Comparison of ENCODE assay signal across 14 cellular contexts in genomic region chr12:98464155-98464554, GRCh38. TPM values are rescaled to one million over a fixed set of nuclear protein-coding genes. Genes with fewer than 3 reads are reported as not detected.
DNase-seq lines count a peak whose midpoint lies in the region; ATAC-seq and TF ChIP-seq lines count a peak whose summit lies in the region.
"Had no signal": no experiment of that assay in that cellular context is flagged by ENCODE, and none has a peak within 500 bp of the region (broad histone marks: within the 10 kb centered on the region; RNA-seq: fewer than 3 reads in every experiment).

No MANE protein-coding gene starts in this region.

- no peak overlapping the region for H2BK120ac ChIP-seq in H9 (ENCODE audit: low read depth, low read length, poor library complexity, severe bottlenecking)

- no peak for TF ChIP-seq CTCF in RWPE2 (IDR thresholded peaks at IDR 0.05; ENCODE audit: poor library complexity, severe bottlenecking)
- no peak for TF ChIP-seq CTCF in dorsolateral prefrontal cortex (IDR thresholded peaks at IDR 0.05 in 54 of 56, conservative IDR thresholded peaks at IDR 0.05 in 2 of 56; ENCODE audit: low read depth in 1 of 56, partially characterized antibody in 56 of 56)
- TF ChIP-seq CTCF in smooth muscle cell (IDR thresholded peaks at IDR 0.05; ENCODE audit: borderline replicate concordance, insufficient read depth, poor library complexity, severe bottlenecking) = no peak
- no peak for TF ChIP-seq CTCF in H9 (conservative IDR thresholded peaks at IDR 0.05)

- no peak overlapping the region for H4K5ac ChIP-seq in H9 (ENCODE audit: insufficient read length, low read depth, low read length)

- H3K27ac ChIP-seq in RWPE2 (ENCODE audit: poor library complexity, severe bottlenecking) = peak overlapping the region; percentile 31
- H3K27ac ChIP-seq in dorsolateral prefrontal cortex = peak overlapping the region in 38 of 59 donors; percentile 1 to 78 (median 51)
- peak overlapping the region; percentile 49 for H3K27ac ChIP-seq in smooth muscle cell (ENCODE audit: low read depth)
- no peak overlapping the region for H3K27ac ChIP-seq in H9 (ENCODE audit: insufficient read length, low read depth, low read length)
- H3K27ac ChIP-seq: 22Rv1 had no signal

- H3K4me2 ChIP-seq in smooth muscle cell = peak overlapping the region; percentile 62
- no peak overlapping the region for H3K4me2 ChIP-seq in H9 (ENCODE audit: insufficient read depth, insufficient read length, low read length)

- H3K9me3 ChIP-seq in RWPE2 (ENCODE audit: severe bottlenecking) (no peaks in the 10 kb centered on the region), smooth muscle cell (replicated peaks; ENCODE audit: low read depth) (no peaks in the 10 kb centered on the region), H9 (ENCODE audit: control insufficient read depth, low read depth, low read length) (no peaks in the 10 kb centered on the region)

- H3K27me3 ChIP-seq in RWPE2 (ENCODE audit: insufficient read depth, poor library complexity, severe bottlenecking) (no peaks in the 10 kb centered on the region), dorsolateral prefrontal cortex (no peaks in the 10 kb centered on the region), smooth muscle cell (ENCODE audit: low read depth) (no peaks in the 10 kb centered on the region), H9 (ENCODE audit: insufficient read depth, low read length) (no peaks in the 10 kb centered on the region)

- WGBS in smooth muscle cell (ENCODE audit: low lambda C conversion rate) = 25% methylated on average over 1 of the region's 1 CpG
- no CpG with 5 or more reads among the region's 1 CpG for WGBS in H9 (ENCODE audit: extremely low coverage, insufficient read length, low lambda C conversion rate)

- H2BK15ac ChIP-seq in H9 (ENCODE audit: low read depth, low read length) = no peak overlapping the region

- no peaks in the 10 kb centered on the region for H3K36me3 Mint-ChIP-seq in H9 (ENCODE audit: insufficient read depth in 1 of 3, low read depth in 3 of 3)
- H3K36me3 Mint-ChIP-seq: CD8-positive, alpha-beta memory T cell; T-cell had no signal

- H3K27ac Mint-ChIP-seq in H9 = no peak overlapping the region
- H3K27ac Mint-ChIP-seq: CD8-positive, alpha-beta memory T cell; T-cell had no signal

- no peak overlapping the region for H3K4me3 Mint-ChIP-seq in H9
- H3K4me3 Mint-ChIP-seq: CD8-positive, alpha-beta memory T cell; T-cell had no signal

- no peak overlapping the region for H3K9ac ChIP-seq in smooth muscle cell (ENCODE audit: low read depth)
- H3K9ac ChIP-seq in H9 (ENCODE audit: extremely low read depth, insufficient read length, low read length) = no peak overlapping the region

- DNase-seq in NK-92 treated with Interleukin-12 subunit alpha and Interleukin-12 subunit beta, amount 100 ng/mL, for 24 hours (lab: John Stamatoyannopoulos, UW) = peak; percentile 25
- no peak for DNase-seq in NK-92 (lab: John Stamatoyannopoulos, UW; ENCODE audit: unreplicated experiment)
- DNase-seq in RWPE2 (ENCODE audit: low spot score) = no peak
- DNase-seq in dorsolateral prefrontal cortex = peak in 2 of 10 donors; percentile 23 to 42
- no peak for DNase-seq in smooth muscle cell (lab: John Stamatoyannopoulos, UW; ENCODE audit: unreplicated experiment)
- DNase-seq in epidermal melanocyte (ENCODE audit: insufficient read length, low spot score) = no peak
- no peak for DNase-seq in SHP77 (lab: John Stamatoyannopoulos, UW)
- DNase-seq in H9 = no peak
- DNase-seq: activated CD4-positive, alpha-beta T cell treated with anti-CD3 and anti-CD28 coated beads for 48 hours; activated effector memory CD4-positive, alpha-beta T cell treated with Interleukin-2 at 50 U/mL for 16 hours; CD8-positive, alpha-beta memory T cell had no signal

- peak; percentile 86 for ATAC-seq in RWPE2 (ENCODE audit: low read depth)
- ATAC-seq: sciatic nerve, T-cell had no signal

- intact Hi-C loops in dorsolateral prefrontal cortex (cut with DNase I) = no loop called here

- no peak overlapping the region for H3K56ac ChIP-seq in H9 (ENCODE audit: insufficient read length, low read depth, low read length)

- no peaks in the 10 kb centered on the region for H3K79me2 ChIP-seq in smooth muscle cell (ENCODE audit: low read depth)
- no peaks in the 10 kb centered on the region for H3K79me2 ChIP-seq in H9 (ENCODE audit: insufficient read depth, low read length)

- no peak overlapping the region for H3K14ac ChIP-seq in H9 (ENCODE audit: insufficient read depth, low read length)

- H3K23ac ChIP-seq in H9 (ENCODE audit: insufficient read length, low read depth, low read length) = no peak overlapping the region

- no peak overlapping the region for H3K4me3 ChIP-seq in RWPE2 (ENCODE audit: severe bottlenecking)
- H3K4me3 ChIP-seq in dorsolateral prefrontal cortex = no peak overlapping the region
- H3K4me3 ChIP-seq in smooth muscle cell = no peak overlapping the region

- no peaks in the 10 kb centered on the region for H3K23me2 ChIP-seq in H9 (ENCODE audit: insufficient read length, low read depth, low read length, poor library complexity, severe bottlenecking)

- no peaks in the 10 kb centered on the region for H3K4me1 Mint-ChIP-seq in H9
- H3K4me1 Mint-ChIP-seq: T-cell had no signal

- H3K79me1 ChIP-seq in H9 (ENCODE audit: insufficient read depth, low read depth, low read length, poor library complexity, severe bottlenecking) = no peaks in the 10 kb centered on the region

- H4K91ac ChIP-seq in H9 (ENCODE audit: insufficient read length, low read depth, low read length) = no peak overlapping the region

- H3K9me3 Mint-ChIP-seq in H9 = no peaks in the 10 kb centered on the region
- H3K9me3 Mint-ChIP-seq: CD8-positive, alpha-beta memory T cell; T-cell had no signal

- H3K18ac ChIP-seq in H9 (ENCODE audit: insufficient read length, low read depth, low read length) = no peak overlapping the region

- H3T11ph ChIP-seq in H9 (ENCODE audit: low read length) = no peak overlapping the region

- H2AFZ ChIP-seq in smooth muscle cell (ENCODE audit: low read depth) (no peak overlapping the region), H9 (ENCODE audit: low read length) (no peak overlapping the region)

- H2BK20ac ChIP-seq in H9 (ENCODE audit: low read depth, low read length, poor library complexity, severe bottlenecking) = no peak overlapping the region

- no peaks in the 10 kb centered on the region; the same call in 1 of the 2 replicates for H3K27me3 Mint-ChIP-seq in H9 (ENCODE audit: low read depth)

- H4K20me1 ChIP-seq in smooth muscle cell (ENCODE audit: low read depth) (no peaks in the 10 kb centered on the region), H9 (ENCODE audit: control insufficient read depth, insufficient read depth, insufficient read length) (no peaks in the 10 kb centered on the region)

- no peak overlapping the region for H2BK12ac ChIP-seq in H9 (ENCODE audit: insufficient read length, low read depth, low read length)

- H2BK5ac ChIP-seq in H9 (ENCODE audit: insufficient read length, low read length) = no peak overlapping the region

- H2AK5ac ChIP-seq in H9 (ENCODE audit: insufficient read length, low read length) = no peak overlapping the region

- H3K4me1 ChIP-seq in RWPE2 (ENCODE audit: insufficient read depth, poor library complexity, severe bottlenecking) = peaks cover 17% of the 10 kb centered on the region
- H3K4me1 ChIP-seq in smooth muscle cell (ENCODE audit: low read depth) = peaks cover 3% of the 10 kb centered on the region
- H3K4me1 ChIP-seq in H9 (ENCODE audit: insufficient read depth, low read length) = no peaks in the 10 kb centered on the region

- H3F3A ChIP-seq in smooth muscle cell (ENCODE audit: low read depth) = no peaks in the 10 kb centered on the region

- H3K36me3 ChIP-seq in RWPE2 (ENCODE audit: low read depth) (no peaks in the 10 kb centered on the region), smooth muscle cell (ENCODE audit: low read depth) (no peaks in the 10 kb centered on the region)

- no peak overlapping the region for H4K8ac ChIP-seq in H9 (replicated peaks; ENCODE audit: insufficient read length, low read depth, low read length)

- no peak overlapping the region for H3K4ac ChIP-seq in H9 (ENCODE audit: low read depth, low read length)

RNA-seq across cellular contexts. Expression of gene TMPO, which starts 51.2 kb away (rescaled TPM):
- total RNA-seq in dorsolateral prefrontal cortex = 10 to 100 TPM; 31.3 to 59.7 (median 44.0) TPM
- total RNA-seq in smooth muscle cell = 60.2 and 98.6 TPM in 2 replicates
- polyA plus RNA-seq in smooth muscle cell = 20.1 and 22.6 TPM in 2 replicates
- total RNA-seq in H9 (2021) = 202 and 204 TPM in 2 replicates
